8 cellular contexts compared by ENCODE assay signal in the genomic region with DNA sequence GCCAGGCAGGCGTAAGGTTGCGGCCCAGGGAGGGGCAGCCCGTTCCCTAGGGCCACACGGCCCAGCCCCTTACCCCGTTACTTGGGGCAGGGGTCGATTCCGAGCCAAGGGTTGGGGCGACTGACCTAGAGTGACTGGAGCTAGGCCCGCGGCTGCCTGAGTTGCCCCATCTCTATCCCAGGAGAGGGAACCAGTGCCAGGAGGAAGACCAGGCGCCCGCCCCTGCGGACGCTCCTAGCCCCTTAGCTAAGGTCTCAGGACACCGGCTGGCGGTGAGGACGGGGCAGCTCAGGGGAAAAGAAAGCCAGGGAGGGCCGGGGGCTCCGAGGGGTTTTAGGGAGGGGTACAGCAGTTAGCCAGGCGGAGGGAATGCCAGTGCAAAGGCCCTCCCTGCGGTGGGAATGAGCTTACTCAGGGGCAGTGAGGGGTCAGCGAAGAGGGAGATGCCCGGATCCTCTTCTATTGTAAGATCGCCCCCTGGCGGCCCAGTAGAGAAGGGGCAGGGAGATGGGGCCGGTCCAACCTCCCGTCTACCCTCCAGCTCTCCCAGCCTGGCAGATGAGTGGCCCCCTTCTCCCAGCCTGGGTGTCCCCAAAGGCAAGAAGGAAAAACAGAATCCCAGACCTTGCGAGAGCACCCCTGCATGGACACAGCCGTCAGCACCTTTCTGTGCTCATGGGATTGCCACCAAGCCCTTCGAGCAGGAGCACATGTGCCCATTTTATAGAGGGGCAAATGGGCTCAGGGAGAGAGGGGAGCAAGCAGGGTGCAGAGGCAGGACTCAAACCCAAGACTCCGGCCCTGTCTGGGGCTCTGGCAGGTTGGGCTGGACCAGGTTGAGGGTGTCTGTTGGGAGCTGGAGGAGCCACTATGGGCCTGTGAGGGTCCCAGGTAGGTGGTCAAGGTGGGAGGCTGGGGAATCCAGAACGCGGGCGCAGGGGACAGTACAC. TPM values are rescaled to one million over a fixed set of nuclear protein-coding genes. Genes with fewer than 3 reads are reported as not detected.
DNase-seq lines count a peak whose midpoint lies in the region; ATAC-seq and TF ChIP-seq lines count a peak whose summit lies in the region.

No MANE protein-coding gene starts in this region.

- H3K27ac ChIP-seq in Peyer's patch (no peak overlapping the region), cardiac muscle cell (no peak overlapping the region)

- H3K4me1 ChIP-seq in Peyer's patch: no peaks in the 10 kb centered on the region
- H3K4me1 ChIP-seq in cardiac muscle cell (ENCODE audit: low read depth): no peaks in the 10 kb centered on the region

- TF ChIP-seq POLR2A in Peyer's patch (IDR thresholded peaks at IDR 0.05): no peak

- TF ChIP-seq CTCF in Peyer's patch (IDR thresholded peaks at IDR 0.05) (peak; percentile 51 to 73 (median 64)), cardiac muscle cell (IDR thresholded peaks at IDR 0.05; ENCODE audit: low read depth, low read length) (peak; percentile 76)

- H3K36me3 ChIP-seq in Peyer's patch (no peaks in the 10 kb centered on the region), cardiac muscle cell (no peaks in the 10 kb centered on the region)

- H3K27me3 ChIP-seq in Peyer's patch (no peaks in the 10 kb centered on the region), cardiac muscle cell (no peaks in the 10 kb centered on the region)

- no peaks in the 10 kb centered on the region for H3K9me3 ChIP-seq in Peyer's patch
- no peaks in the 10 kb centered on the region for H3K9me3 ChIP-seq in cardiac muscle cell (ENCODE audit: low read depth)

- peak; percentile 68 for DNase-seq in DMS53 (lab: John Stamatoyannopoulos, UW)
- DNase-seq in DMS53 treated with DMSO at 0.1 percent for 48 hours (lab: John Stamatoyannopoulos, UW; ENCODE audit: unreplicated experiment): no peak
- DNase-seq in Peyer's patch: peak in 2 of 3 donors; percentile 62 to 82
- peak; percentile 36 for DNase-seq in activated effector memory CD4-positive, alpha-beta T cell treated with Interleukin-2 at 50 U/mL for 16 hours
- DNase-seq in cardiac muscle cell (ENCODE audit: low read depth in 1 of 2, low spot score in 1 of 2): peak; percentile 53 to 61
- DNase-seq in stimulated activated CD4-positive, alpha-beta T cell treated with anti-CD3 and anti-CD28 coated beads, Interleukin-12 subunit alpha, Interleukin-12 subunit beta, amount 100 ng/mL, for 48 hours (ENCODE audit: low read depth in 2 of 3, low spot score in 1 of 3): peak; percentile 36 to 69 (median 54)

- ATAC-seq in GM18519 (IDR thresholded peaks at IDR 0.05; ENCODE audit: low FRiP score, unreplicated experiment) (no peak), GM19023 (IDR thresholded peaks at IDR 0.05; ENCODE audit: unreplicated experiment) (no peak)

- H3K4me3 ChIP-seq in Peyer's patch (no peak overlapping the region), cardiac muscle cell (no peak overlapping the region)

RNA-seq across cellular contexts. Expression of gene CILP2, which starts 16.3 kb away (rescaled TPM):
- not detected for total RNA-seq in Peyer's patch
- 7.5 and 8.4 TPM in 2 replicates for total RNA-seq in cardiac muscle cell
- polyA plus RNA-seq in cardiac muscle cell: 2.2 and 6.7 TPM in 2 replicates

RNA-seq across cellular contexts. Expression of gene YJEFN3, which starts 25.6 kb away (rescaled TPM):
- total RNA-seq in Peyer's patch (1 to 10 TPM; 4.4 to 9.9 (median 5.6) TPM), cardiac muscle cell (10.6 and 12.5 TPM in 2 replicates)
- polyA plus RNA-seq in cardiac muscle cell: 23.0 and 29.9 TPM in 2 replicates

RNA-seq across cellular contexts. Expression of gene NDUFA13, which starts 38.3 kb away (rescaled TPM):
- total RNA-seq in Peyer's patch (100 to 1,000 TPM in 3 of 4 donors, 10 to 100 TPM in 1; 40.7 to 188 (median 126) TPM), cardiac muscle cell (119 and 172 TPM in 2 replicates)
- 806 and 843 TPM in 2 replicates for polyA plus RNA-seq in cardiac muscle cell

RNA-seq across cellular contexts. Expression of gene TSSK6, which starts 39.0 kb away (rescaled TPM):
- 10 to 100 TPM in 2 of 4 donors, 1 to 10 TPM in 2; 3.0 to 14.0 (median 10.0) TPM for total RNA-seq in Peyer's patch
- 4.1 and 11.9 TPM in 2 replicates for total RNA-seq in cardiac muscle cell
- polyA plus RNA-seq in cardiac muscle cell: 0.60 and 1.5 TPM in 2 replicates
